24 cellular contexts compared by ENCODE assay signal in genomic region chr2:235555356-235555755, GRCh38.
DNase-seq lines count a peak whose midpoint lies in the region; ATAC-seq and TF ChIP-seq lines count a peak whose summit lies in the region.
"Had no signal": no experiment of that assay in that cellular context is flagged by ENCODE, and none has a peak within 500 bp of the region (broad histone marks: within the 10 kb centered on the region; RNA-seq: fewer than 3 reads in every experiment).

No MANE protein-coding gene starts in this region.

- H3K4me1 ChIP-seq in left ventricle myocardium inferior, result peaks cover 35% of the 10 kb centered on the region
- H3K4me1 ChIP-seq in colonic mucosa, result peaks cover 6% of the 10 kb centered on the region

- H3K9ac ChIP-seq in colonic mucosa (ENCODE audit: low read depth in 2 of 2, low read length in 2 of 2), result no peak overlapping the region
- H3K9ac ChIP-seq: neural progenitor cell had no signal

- ATAC-seq in Right ventricle myocardium inferior, result peak; percentile 21
- no peak for ATAC-seq in GM18867 (IDR thresholded peaks at IDR 0.05; ENCODE audit: unreplicated experiment)
- ATAC-seq: activated T-helper 17 cell treated with anti-CD3 and anti-CD28 coated beads, Interleukin-2, amount 50 U/mL, for 72 hours; PC-3; upper lobe of right lung had no signal

- H3K36me3 ChIP-seq in left ventricle myocardium inferior, result no peaks in the 10 kb centered on the region
- no peaks in the 10 kb centered on the region for H3K36me3 ChIP-seq in colonic mucosa
- H3K36me3 ChIP-seq: neural progenitor cell, upper lobe of right lung had no signal

- H3K9me3 ChIP-seq in left ventricle myocardium inferior (replicated peaks) (no peaks in the 10 kb centered on the region), colonic mucosa (no peaks in the 10 kb centered on the region)
- H3K9me3 ChIP-seq: upper lobe of right lung had no signal

- DNase-seq in Right ventricle myocardium inferior (ENCODE audit: missing footprints) (no peak), left ventricle myocardium inferior (no peak), UCSD-AML1 (lab: John Stamatoyannopoulos, UW; ENCODE audit: unreplicated experiment) (peak; percentile 32), midbrain (lab: John Stamatoyannopoulos, UW) (peak; percentile 12), colonic mucosa (no peak), DMS114 treated with DMSO at 0.1 percent for 48 hours (lab: John Stamatoyannopoulos, UW; ENCODE audit: unreplicated experiment) (no peak)
- DNase-seq in stimulated activated naive CD4-positive, alpha-beta T cell (lab: John Stamatoyannopoulos, UW), result no peak
- DNase-seq: activated CD4-positive, alpha-beta T cell treated with anti-CD3 and anti-CD28 coated beads, Interleukin-2, amount 50 U/mL, for 1 hour; AML-193; DND-41; glutamatergic neuron; NCI-H1048; NCI-H1694 treated with DMSO at 0.1 percent for 48 hours; NCI-H2227 treated with DMSO at 0.1 percent for 48 hours; NCI-H69; PC-3; Right ventricle myocardium superior; stimulated activated CD8-positive, alpha-beta memory T cell treated with anti-CD3 and anti-CD28 coated beads, Interleukin-4, amount 100 ng/mL, for 48 hours had no signal

- no peak overlapping the region for H3K4me3 ChIP-seq in left ventricle myocardium inferior
- H3K4me3 ChIP-seq in colonic mucosa, result no peak overlapping the region
- H3K4me3 ChIP-seq: lung, neural progenitor cell, upper lobe of right lung had no signal

- TF ChIP-seq CTCF in left ventricle myocardium inferior (IDR thresholded peaks at IDR 0.05; ENCODE audit: borderline replicate concordance) (no peak), colonic mucosa (IDR thresholded peaks at IDR 0.05) (no peak)

- H3K27ac ChIP-seq in left ventricle myocardium inferior (replicated peaks) (no peak overlapping the region), colonic mucosa (no peak overlapping the region)
- H3K27ac ChIP-seq: neural progenitor cell, upper lobe of right lung, VCaP had no signal

- H3K27me3 ChIP-seq in left ventricle myocardium inferior (ENCODE audit: low read depth), result no peaks in the 10 kb centered on the region
- H3K27me3 ChIP-seq in colonic mucosa, result no peaks in the 10 kb centered on the region
- H3K27me3 ChIP-seq: neural progenitor cell, upper lobe of right lung had no signal

- intact Hi-C loops in Right ventricle myocardium inferior (cut with DNase I) (no loop called here), left ventricle myocardium inferior (cut with micrococcal nuclease) (no loop called here), colonic mucosa (cut with DNase I) (no loop called here)

Comparison
In these comparisons a context has a peak if more than half of its experiments do, and no peak if none do; other contexts are left out.
1. DNase-seq: peak in UCSD-AML1 (single experiment) and midbrain (single experiment); none in Right ventricle myocardium inferior (single experiment), left ventricle myocardium inferior (single experiment), colonic mucosa (single experiment), DMS114 treated with DMSO at 0.1 percent for 48 hours (single experiment) and stimulated activated naive CD4-positive, alpha-beta T cell (0 of 6).